ENCODE assay signal across 8 cellular contexts in the genomic region with DNA sequence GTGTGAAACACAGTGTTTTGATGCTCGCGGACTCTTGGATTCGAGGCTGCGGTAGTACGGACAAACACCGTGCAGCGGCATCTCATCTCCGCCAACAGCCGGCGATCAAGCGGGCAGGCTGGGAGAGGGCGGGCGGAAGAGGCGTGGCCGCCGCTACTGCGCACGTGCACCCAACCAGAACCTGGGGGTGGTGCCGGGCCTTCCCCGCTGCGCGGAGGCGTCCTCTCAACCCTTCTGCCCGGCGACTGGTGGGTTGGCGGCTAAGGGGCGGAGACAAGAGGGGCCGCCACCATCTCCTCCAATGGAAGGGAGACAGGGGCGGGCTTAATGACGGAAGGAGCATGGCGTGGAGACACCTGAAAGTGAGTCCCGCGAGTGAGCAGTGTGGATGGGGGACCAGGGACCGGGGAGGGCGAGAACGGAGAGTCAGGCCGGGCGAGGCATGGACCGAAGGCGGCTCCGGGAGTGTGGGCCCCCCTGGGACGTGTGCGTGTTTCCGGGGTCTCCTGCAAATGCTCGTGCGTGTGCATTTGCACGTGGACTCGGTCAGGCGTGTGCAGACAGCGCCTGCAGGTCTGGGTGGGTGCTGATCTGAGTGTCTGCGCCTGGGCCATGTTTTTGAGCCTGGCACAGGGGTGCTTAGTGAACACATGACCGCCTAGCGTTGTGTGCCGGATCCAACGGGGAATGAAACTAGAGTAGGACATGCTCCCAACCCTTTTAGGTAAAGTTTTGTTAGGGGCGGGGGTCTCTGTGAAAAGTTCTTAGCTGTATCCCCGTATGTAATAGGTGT.
DNase-seq lines count a peak whose midpoint lies in the region; ATAC-seq and TF ChIP-seq lines count a peak whose summit lies in the region.

A gene (plus strand): TSS at position 321 of the 793 bp plus-strand sequence. CDS start 21 bp downstream, at position 342.

- TF ChIP-seq POLR2A in GM19099 (IDR thresholded peaks at IDR 0.05; ENCODE audit: extremely low read depth, insufficient read length, low read depth): peak; percentile 84

- peak; percentile 98 for ATAC-seq in HG03378 (IDR thresholded peaks at IDR 0.05; ENCODE audit: unreplicated experiment)

- DNase-seq in AML-193 (lab: John Stamatoyannopoulos, UW): peak; percentile 95 to 96
- DNase-seq in NCI-H446 treated with DMSO at 0.1 percent for 48 hours (lab: John Stamatoyannopoulos, UW): peak; percentile 92
- DNase-seq in activated CD4-positive, CD25-positive, alpha-beta regulatory T cell treated with anti-CD3 and anti-CD28 coated beads, Interleukin-2, amount 50 U/mL, for 16 hours (ENCODE audit: low read depth, low spot score): peak; percentile 97
- peak; percentile 99 for DNase-seq in cerebellar cortex (ENCODE audit: low spot score)
- DNase-seq in islet precursor cell: peak; percentile 99
- peak; percentile 97 to 98 (median 98) for DNase-seq in stimulated activated CD4-positive, alpha-beta T cell treated with anti-CD3 and anti-CD28 coated beads, Interleukin-12 subunit alpha, Interleukin-12 subunit beta, amount 100 ng/mL, for 48 hours (ENCODE audit: low read depth in 2 of 3, low spot score in 1 of 3)

Comparison
In these comparisons a context has a peak if more than half of its experiments do, and no peak if none do; other contexts are left out.
1. Peak in every context shown above with its lines: DNase-seq and ATAC-seq.